28 cellular contexts compared by ENCODE assay signal in genomic region chr10:11373626-11374310, GRCh38.
A peak's percentile ranks its signal among the peaks of the same experiment; 100 is the strongest.
DNase-seq lines count a peak whose midpoint lies in the region; ATAC-seq, FAIRE-seq and TF ChIP-seq lines count a peak whose summit lies in the region.
"Had no signal": no experiment of that assay in that cellular context is flagged by ENCODE, and none has a peak within 500 bp of the region (broad histone marks: within the 10 kb centered on the region; RNA-seq: fewer than 3 reads in every experiment).

No MANE protein-coding gene starts in this region.

- H3K4me1 Mint-ChIP-seq in activated CD8-positive, alpha-beta T cell treated with anti-CD3 and anti-CD28 coated beads for 36 hours (ENCODE audit: low read depth), result peaks cover 2% of the 10 kb centered on the region

- H3K27me3 ChIP-seq in kidney epithelial cell (ENCODE audit: control insufficient read depth, insufficient read depth, low read length), result no peaks in the 10 kb centered on the region

- ATAC-seq in activated CD8-positive, alpha-beta T cell treated with anti-CD3 and anti-CD28 coated beads for 36 hours, result no peak
- ATAC-seq in GM18907 (IDR thresholded peaks at IDR 0.05; ENCODE audit: unreplicated experiment), result no peak
- no peak for ATAC-seq in GM21737 (IDR thresholded peaks at IDR 0.05; ENCODE audit: unreplicated experiment)
- ATAC-seq: activated T-cell treated with anti-CD3 and anti-CD28 coated beads, Interleukin-2, amount 50 U/mL, for 72 hours; left lung; naive thymus-derived CD4-positive, alpha-beta T cell; stimulated activated naive CD8-positive, alpha-beta T cell treated with anti-CD3 and anti-CD28 coated beads, Interleukin-15, amount 100 ng/mL, for 72 hours; WTC11 had no signal

- intact Hi-C loops in activated CD8-positive, alpha-beta T cell treated with anti-CD3 and anti-CD28 coated beads for 36 hours (cut with micrococcal nuclease), result no loop called here

- H3K9me3 Mint-ChIP-seq in activated CD8-positive, alpha-beta T cell treated with anti-CD3 and anti-CD28 coated beads for 36 hours, result no peaks in the 10 kb centered on the region
- H3K9me3 Mint-ChIP-seq: activated T-cell treated with anti-CD3 and anti-CD28 coated beads, Interleukin-2, amount 50 U/mL, for 72 hours; stimulated activated naive CD8-positive, alpha-beta T cell treated with anti-CD3 and anti-CD28 coated beads, Interleukin-15, amount 100 ng/mL, for 72 hours had no signal

- H3K4me3 ChIP-seq in kidney epithelial cell (ENCODE audit: low read depth, low read length), result no peak overlapping the region
- H3K4me3 ChIP-seq: left lung had no signal

- H3K36me3 ChIP-seq in kidney epithelial cell (ENCODE audit: control insufficient read depth, insufficient read depth, low read length), result no peaks in the 10 kb centered on the region
- H3K36me3 ChIP-seq: left lung had no signal

- H3K36me3 Mint-ChIP-seq in activated CD8-positive, alpha-beta T cell treated with anti-CD3 and anti-CD28 coated beads for 36 hours (ENCODE audit: low read depth), result no peaks in the 10 kb centered on the region
- H3K36me3 Mint-ChIP-seq: CD4-positive, alpha-beta memory T cell; WTC11 had no signal

- H3K27me3 Mint-ChIP-seq in activated CD8-positive, alpha-beta T cell treated with anti-CD3 and anti-CD28 coated beads for 36 hours, result no peaks in the 10 kb centered on the region
- H3K27me3 Mint-ChIP-seq: CD4-positive, alpha-beta memory T cell; naive thymus-derived CD4-positive, alpha-beta T cell; stimulated activated naive CD8-positive, alpha-beta T cell treated with anti-CD3 and anti-CD28 coated beads, Interleukin-15, amount 100 ng/mL, for 72 hours had no signal

- POLR2A ChIA-PET in activated CD8-positive, alpha-beta T cell treated with anti-CD3 and anti-CD28 coated beads for 36 hours (lab: Charles Lee), result no interaction called here

- no peak for TF ChIP-seq CTCF in kidney epithelial cell (IDR thresholded peaks at IDR 0.05; ENCODE audit: insufficient read depth, low read length, poor library complexity, severe bottlenecking)
- TF ChIP-seq CTCF in activated CD8-positive, alpha-beta T cell treated with anti-CD3 and anti-CD28 coated beads for 36 hours (IDR thresholded peaks at IDR 0.05), result no peak

- DNase-seq in NCI-H1417 (lab: John Stamatoyannopoulos, UW) (peak in 2 of 3 experiments; percentile 6 to 25), NCI-H1417 treated with DMSO at 0.1 percent for 48 hours (lab: John Stamatoyannopoulos, UW) (no peak), RCC 7860 (ENCODE audit: low spot score) (peak; percentile 68), kidney epithelial cell (ENCODE audit: low read depth) (peak; percentile 10), urothelium cell line (ENCODE audit: low spot score) (peak; percentile 24)
- DNase-seq in activated CD8-positive, alpha-beta T cell treated with anti-CD3 and anti-CD28 coated beads for 36 hours, result no peak
- DNase-seq: activated CD4-positive, alpha-beta T cell treated with anti-CD3 and anti-CD28 coated beads, Interleukin-2, amount 10 ng/mL, durations not matched to agents 7 days and 5 days; activated naive CD4-positive, alpha-beta T cell; activated T-cell treated with anti-CD3 and anti-CD28 coated beads, Interleukin-2, amount 50 U/mL, for 72 hours; AML-193; CD4-positive, alpha-beta memory T cell; DMS79; effector memory CD4-positive, alpha-beta T cell; erythroblast; Kasumi-1; left lung; mesendoderm; naive thymus-derived CD4-positive, alpha-beta T cell; NCI-H1930; NCI-H524 treated with DMSO at 0.1 percent for 48 hours; stimulated activated naive CD8-positive, alpha-beta T cell treated with anti-CD3 and anti-CD28 coated beads, Interleukin-15, amount 100 ng/mL, for 72 hours; SW 1271 had no signal

- H3K4me3 Mint-ChIP-seq in activated CD8-positive, alpha-beta T cell treated with anti-CD3 and anti-CD28 coated beads for 36 hours, result no peak overlapping the region
- H3K4me3 Mint-ChIP-seq: activated CD4-positive, alpha-beta T cell treated with anti-CD3 and anti-CD28 coated beads, Interleukin-2, amount 10 ng/mL, durations not matched to agents 7 days and 5 days; activated T-cell treated with anti-CD3 and anti-CD28 coated beads, Interleukin-2, amount 50 U/mL, for 72 hours; CD4-positive, alpha-beta memory T cell; stimulated activated naive CD8-positive, alpha-beta T cell treated with anti-CD3 and anti-CD28 coated beads, Interleukin-15, amount 100 ng/mL, for 72 hours; WTC11 had no signal

- CTCF ChIA-PET in activated CD8-positive, alpha-beta T cell treated with anti-CD3 and anti-CD28 coated beads for 36 hours (lab: Charles Lee), result no interaction called here

- FAIRE-seq in RCC 7860 (lab: Jason Lieb, UNC), result peak; percentile 83
- FAIRE-seq in urothelium cell line (lab: Jason Lieb, UNC), result no peak
- FAIRE-seq: A204.1, bronchial epithelial cell, colon had no signal

- H3K27ac Mint-ChIP-seq in activated CD8-positive, alpha-beta T cell treated with anti-CD3 and anti-CD28 coated beads for 36 hours, result no peak overlapping the region
- H3K27ac Mint-ChIP-seq: activated CD4-positive, alpha-beta T cell treated with anti-CD3 and anti-CD28 coated beads, Interleukin-2, amount 10 ng/mL, durations not matched to agents 7 days and 5 days; activated T-cell treated with anti-CD3 and anti-CD28 coated beads, Interleukin-2, amount 50 U/mL, for 72 hours; CD4-positive, alpha-beta memory T cell; WTC11 had no signal

Comparison
In these comparisons a context has a peak if more than half of its experiments do, and no peak if none do; other contexts are left out.
1. DNase-seq: peak in NCI-H1417 (2 of 3), RCC 7860 (single experiment), kidney epithelial cell (single experiment) and urothelium cell line (single experiment); none in NCI-H1417 treated with DMSO at 0.1 percent for 48 hours (single experiment) and activated CD8-positive, alpha-beta T cell treated with anti-CD3 and anti-CD28 coated beads for 36 hours (single experiment).